Comparison of ENCODE assay signal across 30 cellular contexts in the genomic region with DNA sequence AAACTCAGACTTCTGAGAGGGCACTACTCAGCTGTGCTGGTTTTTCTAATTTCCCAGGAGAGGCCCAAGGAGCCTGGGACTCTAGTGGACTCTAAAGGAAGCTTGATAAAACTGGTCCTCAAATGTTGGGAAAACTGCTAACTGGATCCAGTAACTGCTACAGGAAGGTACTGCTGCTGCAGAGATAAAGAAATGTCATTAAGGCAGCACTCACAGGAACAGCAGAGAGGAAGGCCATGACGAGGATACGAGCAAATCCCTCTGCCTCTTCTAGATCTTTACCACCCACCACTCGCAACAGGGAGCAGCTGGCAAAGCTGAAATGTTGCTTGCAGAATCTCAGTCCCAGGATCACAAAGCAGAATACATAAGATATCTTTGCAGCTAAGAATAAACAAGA.
"Had no signal": no experiment of that assay in that cellular context is flagged by ENCODE, and none has a peak within 500 bp of the region (broad histone marks: within the 10 kb centered on the region; RNA-seq: fewer than 3 reads in every experiment).

No MANE protein-coding gene starts in this region.

- H3K4me3 ChIP-seq: adrenal gland, ascending aorta, esophagus squamous epithelium, gastrocnemius medialis, left lung, lung, transverse colon had no signal

- H3K36me3 ChIP-seq: adrenal gland, ascending aorta, esophagus squamous epithelium, gastrocnemius medialis, left lung, neutrophil, transverse colon, WERI-Rb-1 had no signal

- H3K9me3 Mint-ChIP-seq: activated CD4-positive, alpha-beta T cell treated with anti-CD3 and anti-CD28 coated beads, Interleukin-2, amount 10 ng/mL, durations not matched to agents 7 days and 5 days; activated T-helper 2 cell treated with anti-CD3 and anti-CD28 coated beads, Interferon-gamma antibody, Interleukin-2, Interleukin-4, amounts not matched to agents 10 μg/mL and 5 μg/mL and 100 μg/mL, durations not matched to agents 14 hours and 24 hours and 36 hours; central memory CD8-positive, alpha-beta T cell; natural killer cell had no signal

- H3K27ac ChIP-seq: adrenal gland, ascending aorta, esophagus squamous epithelium, gastrocnemius medialis, left lung, neutrophil, parathyroid adenoma, transverse colon, WERI-Rb-1 had no signal

- H3K79me2 ChIP-seq: parathyroid adenoma had no signal

- H3K27me3 ChIP-seq: adrenal gland, ascending aorta, esophagus squamous epithelium, gastrocnemius medialis, left lung, transverse colon had no signal

- H3K4me1 ChIP-seq: adrenal gland, ascending aorta, esophagus squamous epithelium, gastrocnemius medialis, left lung, parathyroid adenoma, transverse colon had no signal

- H3K9ac ChIP-seq: parathyroid adenoma had no signal

- H3K27ac Mint-ChIP-seq: activated CD4-positive, alpha-beta T cell treated with anti-CD3 and anti-CD28 coated beads, Interleukin-2, amount 10 ng/mL, durations not matched to agents 7 days and 5 days; activated CD8-positive, alpha-beta T cell treated with anti-CD3 and anti-CD28 coated beads, Interleukin-2, amount 10 ng/mL, durations not matched to agents 7 days and 5 days; activated naive CD8-positive, alpha-beta T cell; activated T-helper 2 cell treated with anti-CD3 and anti-CD28 coated beads, Interferon-gamma antibody, Interleukin-2, Interleukin-4, amounts not matched to agents 10 μg/mL and 5 μg/mL and 100 μg/mL, durations not matched to agents 14 hours and 24 hours and 36 hours; natural killer cell; stimulated activated naive B cell treated with anti-CD40 and anti-IgM and Interleukin-4, amounts not matched to agents 10 μg/mL and 1 μg/mL and 100 μg/mL, for 72 hours; T-helper 17 cell had no signal

- H2AFZ ChIP-seq: parathyroid adenoma had no signal

- H3K4me1 Mint-ChIP-seq: activated CD4-positive, alpha-beta T cell treated with anti-CD3 and anti-CD28 coated beads, Interleukin-2, amount 10 ng/mL, durations not matched to agents 7 days and 5 days; central memory CD8-positive, alpha-beta T cell; natural killer cell; stimulated activated naive B cell treated with anti-CD40 and anti-IgM and Interleukin-4, amounts not matched to agents 10 μg/mL and 1 μg/mL and 100 μg/mL, for 72 hours; T-helper 17 cell had no signal

- H3K4me3 Mint-ChIP-seq: activated CD4-positive, alpha-beta T cell treated with anti-CD3 and anti-CD28 coated beads, Interleukin-2, amount 10 ng/mL, durations not matched to agents 7 days and 5 days; activated CD8-positive, alpha-beta T cell treated with anti-CD3 and anti-CD28 coated beads, Interleukin-2, amount 10 ng/mL, durations not matched to agents 7 days and 5 days; activated naive CD8-positive, alpha-beta T cell; central memory CD8-positive, alpha-beta T cell; natural killer cell; stimulated activated naive B cell treated with anti-CD40 and anti-IgM and Interleukin-4, amounts not matched to agents 10 μg/mL and 1 μg/mL and 100 μg/mL, for 72 hours; T-helper 17 cell had no signal

- H3K9me3 ChIP-seq: adrenal gland, ascending aorta, esophagus squamous epithelium, gastrocnemius medialis, neutrophil, transverse colon had no signal

- H3K36me3 Mint-ChIP-seq: natural killer cell had no signal

- DNase-seq: activated CD4-positive, alpha-beta T cell treated with anti-CD3 and anti-CD28 coated beads, Interleukin-2, amount 10 ng/mL, durations not matched to agents 7 days and 5 days; activated CD4-positive, CD25-positive, alpha-beta regulatory T cell treated with anti-CD3 and anti-CD28 coated beads, Interleukin-2, amount 50 U/mL, for 72 hours; activated CD8-positive, alpha-beta T cell treated with anti-CD3 and anti-CD28 coated beads, Interleukin-2, amount 10 ng/mL, durations not matched to agents 7 days and 5 days; activated naive CD4-positive, alpha-beta T cell; adrenal gland; effector memory CD4-positive, alpha-beta T cell; esophagus squamous epithelium; gastrocnemius medialis; kidney glomerular epithelial cell; left lung; midbrain; natural killer cell; small intestine; stimulated activated CD4-positive, alpha-beta T cell treated with anti-CD3 and anti-CD28 coated beads, Interleukin-2, amount 100 ng/mL, for 48 hours; stimulated activated CD8-positive, alpha-beta memory T cell treated with anti-CD3 and anti-CD28 coated beads, Interleukin-4, amount 100 ng/mL, for 48 hours; stimulated activated naive B cell treated with anti-CD40 and anti-IgM and Interleukin-4, amounts not matched to agents 10 μg/mL and 1 μg/mL and 100 μg/mL, for 72 hours; SW 1271; T-helper 17 cell; transverse colon; WERI-Rb-1 had no signal

- ATAC-seq: activated CD8-positive, alpha-beta T cell treated with anti-CD3 and anti-CD28 coated beads, Interleukin-2, amount 10 ng/mL, durations not matched to agents 7 days and 5 days; gastrocnemius medialis; left lung; natural killer cell; sciatic nerve; stimulated activated naive B cell treated with anti-CD40 and anti-IgM and Interleukin-4, amounts not matched to agents 10 μg/mL and 1 μg/mL and 100 μg/mL, for 72 hours; T-helper 17 cell had no signal

- FAIRE-seq: colon, small intestine, urothelium cell line had no signal
